26 cellular contexts compared by ENCODE assay signal in genomic region chr7:26627221-26627620, GRCh38.
"Had no signal": no experiment of that assay in that cellular context is flagged by ENCODE, and none has a peak within 500 bp of the region (broad histone marks: within the 10 kb centered on the region; RNA-seq: fewer than 3 reads in every experiment).

No MANE protein-coding gene starts in this region.

- DNase-seq: activated B cell treated with CpG ODN at 0.5 μM for 24 hours; activated CD4-positive, alpha-beta memory T cell treated with anti-CD3 and anti-CD28 coated beads, Interleukin-2, amount 10 ng/mL, durations not matched to agents 7 days and 5 days; activated CD4-positive, alpha-beta T cell treated with anti-CD3 and anti-CD28 coated beads for 48 hours; activated CD4-positive, alpha-beta T cell treated with anti-CD3 and anti-CD28 coated beads, Interleukin-2, amount 50 U/mL, for 4 hours; activated effector memory CD4-positive, alpha-beta T cell treated with Interleukin-2 at 50 U/mL for 16 hours; activated gamma-delta T cell treated with Interleukin-2 at 50 U/mL for 16 hours; activated naive CD4-positive, alpha-beta T cell treated with anti-CD3 and anti-CD28 coated beads, Interleukin-2, amount 50 U/mL, for 16 hours; activated naive CD4-positive, alpha-beta T cell treated with Interleukin-2 at 50 U/mL for 16 hours; activated T-cell treated with anti-CD3 and anti-CD28 coated beads, Interleukin-2, amount 50 U/mL, for 4 hours; amniotic stem cell; brain microvascular endothelial cell; cortex of kidney; dermis blood vessel endothelial cell; effector CD8-positive, alpha-beta T cell; esophagus squamous epithelium; foreskin melanocyte; T-helper 1 cell; T-helper 17 cell; T1000; WERI-Rb-1 had no signal

- H3K9me3 Mint-ChIP-seq: activated B cell treated with CpG ODN at 0.5 μM for 24 hours; activated CD4-positive, alpha-beta memory T cell treated with anti-CD3 and anti-CD28 coated beads, Interleukin-2, amount 10 ng/mL, durations not matched to agents 7 days and 5 days; activated T-cell treated with anti-CD3 and anti-CD28 coated beads, Interleukin-2, amount 50 U/mL, for 4 hours; activated T-helper 17 cell treated with anti-CD3 and anti-CD28 coated beads, Interleukin-2, amount 50 U/mL, for 72 hours; central memory CD8-positive, alpha-beta T cell; T-helper 2 cell treated with Interferon-gamma antibody and Interleukin-4, amounts not matched to agents 5 μg/mL and 100 μg/mL, for 36 hours had no signal

- H3K27me3 Mint-ChIP-seq: activated B cell treated with CpG ODN at 0.5 μM for 24 hours had no signal

- H3K36me3 Mint-ChIP-seq: activated naive CD8-positive, alpha-beta T cell had no signal

- H3K4me3 Mint-ChIP-seq: activated B cell treated with CpG ODN at 0.5 μM for 24 hours; activated CD4-positive, alpha-beta memory T cell treated with anti-CD3 and anti-CD28 coated beads, Interleukin-2, amount 10 ng/mL, durations not matched to agents 7 days and 5 days; activated naive CD8-positive, alpha-beta T cell; activated T-cell treated with anti-CD3 and anti-CD28 coated beads, Interleukin-2, amount 50 U/mL, for 4 hours; activated T-helper 17 cell treated with anti-CD3 and anti-CD28 coated beads, Interleukin-2, amount 50 U/mL, for 72 hours; central memory CD8-positive, alpha-beta T cell; T-helper 17 cell; T-helper 2 cell treated with Interferon-gamma antibody and Interleukin-4, amounts not matched to agents 5 μg/mL and 100 μg/mL, for 36 hours had no signal

- H3K27ac Mint-ChIP-seq: activated B cell treated with CpG ODN at 0.5 μM for 24 hours; activated CD4-positive, alpha-beta memory T cell treated with anti-CD3 and anti-CD28 coated beads, Interleukin-2, amount 10 ng/mL, durations not matched to agents 7 days and 5 days; activated naive CD8-positive, alpha-beta T cell; activated T-helper 17 cell treated with anti-CD3 and anti-CD28 coated beads, Interleukin-2, amount 50 U/mL, for 72 hours; T-helper 17 cell; T-helper 2 cell treated with Interferon-gamma antibody and Interleukin-4, amounts not matched to agents 5 μg/mL and 100 μg/mL, for 36 hours had no signal

- H3K4me1 Mint-ChIP-seq: activated B cell treated with CpG ODN at 0.5 μM for 24 hours; activated T-helper 17 cell treated with anti-CD3 and anti-CD28 coated beads, Interleukin-2, amount 50 U/mL, for 72 hours; central memory CD8-positive, alpha-beta T cell; T-helper 17 cell had no signal

- ATAC-seq: activated CD4-positive, CD25-positive, alpha-beta regulatory T cell treated with anti-CD3 and anti-CD28 coated beads, Interleukin-2, amount 50 U/mL, for 24 hours; activated T-cell treated with anti-CD3 and anti-CD28 coated beads, Interleukin-2, amount 50 U/mL, for 4 hours; activated T-helper 17 cell treated with anti-CD3 and anti-CD28 coated beads, Interleukin-2, amount 50 U/mL, for 72 hours; gastroesophageal sphincter; T-helper 17 cell had no signal
